ENCODE assay signal across 29 cellular contexts in the genomic region with DNA sequence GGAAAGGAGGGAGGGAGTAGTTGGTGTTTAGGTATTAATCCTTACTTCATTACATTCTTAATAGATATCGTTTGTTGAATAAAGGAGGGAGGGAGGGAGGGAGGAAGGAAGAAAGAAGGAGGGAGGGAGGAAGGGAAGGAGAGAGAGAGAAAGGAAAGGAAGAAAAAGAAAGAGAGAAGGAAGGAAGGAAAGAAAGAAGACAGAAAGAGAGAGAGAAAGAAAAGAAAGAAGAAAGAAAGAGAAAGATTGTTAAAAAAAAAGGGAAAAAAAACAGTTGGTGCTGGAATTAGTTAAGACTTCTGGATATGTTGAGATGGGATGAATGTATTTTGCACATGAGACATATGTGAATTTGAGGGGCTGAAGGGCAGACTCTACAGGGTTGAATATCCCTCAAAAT. TPM values are rescaled to one million over a fixed set of nuclear protein-coding genes. Genes with fewer than 3 reads are reported as not detected.
"Had no signal": no experiment of that assay in that cellular context is flagged by ENCODE, and none has a peak within 500 bp of the region (broad histone marks: within the 10 kb centered on the region; RNA-seq: fewer than 3 reads in every experiment).

No MANE protein-coding gene starts in this region.

- H3K27me3 ChIP-seq: colonic mucosa, dorsolateral prefrontal cortex, esophagus muscularis mucosa, gastrocnemius medialis had no signal

- H3K4me3 ChIP-seq: colonic mucosa, coronary artery, dorsolateral prefrontal cortex, esophagus muscularis mucosa, esophagus squamous epithelium, gastrocnemius medialis, gastroesophageal sphincter, heart left ventricle, heart right ventricle had no signal

- H3K4me1 ChIP-seq: colonic mucosa, esophagus muscularis mucosa, esophagus squamous epithelium, gastrocnemius medialis, gastroesophageal sphincter, heart left ventricle, heart right ventricle had no signal

- FAIRE-seq: colon, endometrium, endothelial cell of umbilical vein, frontal cortex had no signal

- DNase-seq: colonic mucosa; cortex of kidney; dermis blood vessel endothelial cell; dorsolateral prefrontal cortex; effector CD4-positive, alpha-beta T cell; effector CD8-positive, alpha-beta T cell; effector memory CD4-positive, alpha-beta T cell; effector memory CD8-positive, alpha-beta T cell; endodermal cell; erythroblast; esophagus squamous epithelium; foreskin fibroblast; foreskin keratinocyte; foreskin melanocyte; gastrocnemius medialis; glutamatergic neuron; head of caudate nucleus; heart left ventricle; heart right ventricle had no signal

- H3K4me3 Mint-ChIP-seq: dendritic cell treated with granulocyte-macrophage colony-stimulating factor and Interleukin-4, amounts not matched to agents 40 ng/mL and 50 ng/mL, for 4 days; effector memory CD8-positive, alpha-beta T cell; endodermal cell had no signal

- H3K4me1 Mint-ChIP-seq: endodermal cell had no signal

- H3K27ac ChIP-seq: colonic mucosa, coronary artery, dorsolateral prefrontal cortex, epithelial cell of prostate, esophagus muscularis mucosa, esophagus squamous epithelium, foreskin keratinocyte, gastrocnemius medialis, gastroesophageal sphincter, heart left ventricle, heart right ventricle had no signal

- H3K36me3 ChIP-seq: colonic mucosa, esophagus muscularis mucosa, esophagus squamous epithelium, gastrocnemius medialis, gastroesophageal sphincter, heart left ventricle, heart right ventricle had no signal

- ATAC-seq: effector memory CD8-positive, alpha-beta T cell; esophagus mucosa; foreskin keratinocyte; gastrocnemius medialis; gastroesophageal sphincter; heart left ventricle; heart right ventricle had no signal

- H3K9me3 Mint-ChIP-seq: effector memory CD8-positive, alpha-beta T cell had no signal

- H3K27ac Mint-ChIP-seq: dendritic cell treated with granulocyte-macrophage colony-stimulating factor and Interleukin-4, amounts not matched to agents 40 ng/mL and 50 ng/mL, for 4 days; effector memory CD8-positive, alpha-beta T cell; endodermal cell had no signal

- H3K9me3 ChIP-seq: colonic mucosa, esophagus muscularis mucosa, esophagus squamous epithelium, gastrocnemius medialis, gastroesophageal sphincter, heart left ventricle, heart right ventricle had no signal

RNA-seq across cellular contexts. Expression of gene ZSWIM5, which starts 44.1 kb away (rescaled TPM):
- total RNA-seq: foreskin keratinocyte had no signal
- polyA plus RNA-seq: foreskin keratinocyte had no signal
